Comparison of ENCODE assay signal across 20 cellular contexts in genomic region chr2:144914113-144914512, GRCh38.
DNase-seq lines count a peak whose midpoint lies in the region; ATAC-seq, FAIRE-seq and TF ChIP-seq lines count a peak whose summit lies in the region.
"Had no signal": no experiment of that assay in that cellular context is flagged by ENCODE, and none has a peak within 500 bp of the region (broad histone marks: within the 10 kb centered on the region; RNA-seq: fewer than 3 reads in every experiment).

No MANE protein-coding gene starts in this region.

- H3K36me3 Mint-ChIP-seq in HFFc6 (ENCODE audit: low read depth): no peaks in the 10 kb centered on the region

- H3K9me2 ChIP-seq in PC-3 (replicated peaks; ENCODE audit: low read length): no peaks in the 10 kb centered on the region

- H2AFZ ChIP-seq in K562 (ENCODE audit: low read depth, low read length) (no peak overlapping the region), PC-3 (ENCODE audit: low read length) (no peak overlapping the region)

- TF ChIP-seq RAD21 in K562 (CRISPR knock-in tag; conservative IDR thresholded peaks at IDR 0.05 in 1 of 2, IDR thresholded peaks at IDR 0.05 in 1 of 2): no peak

- H3K4me1 ChIP-seq in K562 (replicated peaks in 1 of 2; ENCODE audit: control insufficient read depth in 2 of 2, insufficient read depth in 2 of 2, low read length in 2 of 2) (no peaks in the 10 kb centered on the region), foreskin keratinocyte (no peaks in the 10 kb centered on the region), PC-3 (ENCODE audit: insufficient read depth, low read length) (no peaks in the 10 kb centered on the region)

- BruUV-seq in K562 (replicated peaks; lab: Mats Ljungman, UMichigan) (no TSS peak), PC-3 (replicated peaks; lab: Mats Ljungman, UMichigan) (no TSS peak)

- H3K9me3 Mint-ChIP-seq in HFFc6: no peaks in the 10 kb centered on the region; the same call in 1 of the 2 replicates
- H3K9me3 Mint-ChIP-seq: CD4-positive, alpha-beta T cell had no signal

- no peaks in the 10 kb centered on the region for H3K79me2 ChIP-seq in K562 (ENCODE audit: control insufficient read depth, insufficient read depth, low read length)
- no peaks in the 10 kb centered on the region for H3K79me2 ChIP-seq in PC-3 (ENCODE audit: low read length)

- H3F3A ChIP-seq in PC-3 (ENCODE audit: low read length, unreplicated experiment): no peaks in the 10 kb centered on the region

- H3K9me1 ChIP-seq in K562 (ENCODE audit: control insufficient read depth, insufficient read depth, low read length): no peaks in the 10 kb centered on the region

- no peaks in the 10 kb centered on the region for H3K27me3 Mint-ChIP-seq in HFFc6 (ENCODE audit: insufficient read depth)
- H3K27me3 Mint-ChIP-seq: B cell; CD4-positive, alpha-beta T cell had no signal

- peaks cover 34% of the 10 kb centered on the region for H3K4me1 Mint-ChIP-seq in HFFc6 (ENCODE audit: low read depth)
- H3K4me1 Mint-ChIP-seq: B cell, H9 had no signal

- TF ChIP-seq CTCF in HFFc6 (IDR thresholded peaks at IDR 0.05) (no peak), K562 (IDR thresholded peaks at IDR 0.05 in 2 of 3, conservative IDR thresholded peaks at IDR 0.05 in 1 of 3; ENCODE audit: insufficient read depth in 2 of 3, low read depth in 1 of 3, low read length in 3 of 3) (no peak), foreskin keratinocyte (conservative IDR thresholded peaks at IDR 0.05) (no peak), PC-3 (conservative IDR thresholded peaks at IDR 0.05; ENCODE audit: low read depth, low read length) (no peak)

- H3K4me2 ChIP-seq in K562 (ENCODE audit: insufficient read depth, low read length) (no peak overlapping the region), PC-3 (ENCODE audit: low read length) (no peak overlapping the region)

- H3K36me3 ChIP-seq in K562 (ENCODE audit: control insufficient read depth, insufficient read depth, low read length) (no peaks in the 10 kb centered on the region), PC-3 (ENCODE audit: low read depth, low read length) (no peaks in the 10 kb centered on the region)

- WGBS in K562 (ENCODE audit: insufficient coverage, low coverage, missing lambda C conversion rate): 0% methylated on average over 1 of the region's 1 CpG

- H3K4me3 Mint-ChIP-seq in HFFc6: no peak overlapping the region
- H3K4me3 Mint-ChIP-seq: B cell; CD4-positive, alpha-beta T cell; H9 had no signal

- peak overlapping the region; percentile 3; the same call in 1 of the 2 replicates for H3K27ac Mint-ChIP-seq in HFFc6
- H3K27ac Mint-ChIP-seq: B cell; CD4-positive, alpha-beta T cell; H9 had no signal

- peak; percentile 22 for DNase-seq in NCI-H748 (lab: John Stamatoyannopoulos, UW; ENCODE audit: unreplicated experiment)
- no peak for DNase-seq in NCI-H748 treated with DMSO at 0.1 percent for 48 hours (lab: John Stamatoyannopoulos, UW)
- DNase-seq in HFFc6: no peak
- DNase-seq in K562 (ENCODE audit: extremely low read depth in 1 of 4, low spot score in 3 of 4): no peak
- DNase-seq in foreskin keratinocyte: peak in 1 of 2 donors; percentile 9
- DNase-seq in AG08396 (ENCODE audit: low spot score): no peak
- DNase-seq in PC-3: no peak
- DNase-seq: 8988T; ACHN; C1 segment of cervical spinal cord; Calu3; CD4-positive, alpha-beta T cell; DMS 273 treated with DMSO at 0.1 percent for 48 hours; DMS79 treated with DMSO at 0.1 percent for 48 hours; GOT3; H9 had no signal

- ATAC-seq in K562 (no peak), foreskin keratinocyte (peak; percentile 12), PC-3 (no peak)

- TF ChIP-seq POLR2A in K562 (conservative IDR thresholded peaks at IDR 0.05): no peak

- in situ Hi-C loops in K562 (cut with MboI): no loop called here

- H3K4me3 ChIP-seq in K562 (no peak overlapping the region), PC-3 (ENCODE audit: low read length) (no peak overlapping the region)

- H3K9me3 ChIP-seq in K562 (replicated peaks; ENCODE audit: control insufficient read depth, insufficient read depth, low read depth, low read length) (no peaks in the 10 kb centered on the region), PC-3 (ENCODE audit: low read length) (no peaks in the 10 kb centered on the region)

- POLR2A ChIA-PET in K562 (lab: Yijun Ruan, JAX): no interaction called here
- POLR2A ChIA-PET in PC-3 (lab: Charles Lee; ENCODE audit: unreplicated experiment): no interaction called here

- H3K27me3 ChIP-seq in K562 (ENCODE audit: control insufficient read depth in 2 of 2, insufficient read depth in 2 of 2, low read length in 2 of 2) (no peaks in the 10 kb centered on the region), foreskin keratinocyte (no peaks in the 10 kb centered on the region), PC-3 (ENCODE audit: low read length) (no peaks in the 10 kb centered on the region)

- H3K9ac ChIP-seq in K562 (ENCODE audit: insufficient read depth in 1 of 2, low read depth in 2 of 2, low read length in 2 of 2) (no peak overlapping the region), PC-3 (ENCODE audit: low read length) (no peak overlapping the region)

- H4K20me1 ChIP-seq in K562 (replicated peaks; ENCODE audit: control insufficient read depth, insufficient read depth, low read length): no peaks in the 10 kb centered on the region
- no peaks in the 10 kb centered on the region for H4K20me1 ChIP-seq in PC-3 (ENCODE audit: low read length)

- no peak for FAIRE-seq in K562 (lab: Jason Lieb, UNC)
- FAIRE-seq: G401.6, GM12891, HTR-8/SVneo had no signal

- H3K27ac ChIP-seq in K562 (ENCODE audit: extremely low read depth, low read depth, low read length): no peak overlapping the region
- no peak overlapping the region for H3K27ac ChIP-seq in foreskin keratinocyte
- no peak overlapping the region for H3K27ac ChIP-seq in PC-3 (ENCODE audit: low read length)

- intact Hi-C loops in K562 (cut with micrococcal nuclease) (no loop called here), PC-3 (cut with micrococcal nuclease) (no loop called here)

- CTCF ChIA-PET in K562 (lab: Yijun Ruan, JAX; ENCODE audit: low intra/inter-chr PET ratio): no interaction called here
- CTCF ChIA-PET in PC-3 (lab: Charles Lee): no interaction called here

- TF ChIP-seq EP300 in K562 (IDR thresholded peaks at IDR 0.05; ENCODE audit: low read length): no peak

TF ChIP-seq in K562, 482 proteins besides CTCF, POLR2A, EP300 and RAD21 (continues in another document):
- peak; percentile 5; the same call in 1 of the 2 replicates for TF ChIP-seq MAFF (IDR thresholded peaks at IDR 0.05; ENCODE audit: low read length)
- TF ChIP-seq SETDB1 (IDR thresholded peaks at IDR 0.05; ENCODE audit: low read length): no peak
- peak; percentile 80 for TF ChIP-seq ZNF316 (IDR thresholded peaks at IDR 0.05)
- peak; percentile 93 for TF ChIP-seq NFIC (IDR thresholded peaks at IDR 0.05)
- TF ChIP-seq MAFG (tag; conservative IDR thresholded peaks at IDR 0.05): peak; percentile 53; the same call in 1 of the 2 replicates
- TF ChIP-seq ATF3 (IDR thresholded peaks at IDR 0.05): peak; percentile 61; the same call in 1 of the 2 replicates
- TF ChIP-seq ATF3 (CRISPR knock-in tag; conservative IDR thresholded peaks at IDR 0.05): no peak
